In the genomic region with DNA sequence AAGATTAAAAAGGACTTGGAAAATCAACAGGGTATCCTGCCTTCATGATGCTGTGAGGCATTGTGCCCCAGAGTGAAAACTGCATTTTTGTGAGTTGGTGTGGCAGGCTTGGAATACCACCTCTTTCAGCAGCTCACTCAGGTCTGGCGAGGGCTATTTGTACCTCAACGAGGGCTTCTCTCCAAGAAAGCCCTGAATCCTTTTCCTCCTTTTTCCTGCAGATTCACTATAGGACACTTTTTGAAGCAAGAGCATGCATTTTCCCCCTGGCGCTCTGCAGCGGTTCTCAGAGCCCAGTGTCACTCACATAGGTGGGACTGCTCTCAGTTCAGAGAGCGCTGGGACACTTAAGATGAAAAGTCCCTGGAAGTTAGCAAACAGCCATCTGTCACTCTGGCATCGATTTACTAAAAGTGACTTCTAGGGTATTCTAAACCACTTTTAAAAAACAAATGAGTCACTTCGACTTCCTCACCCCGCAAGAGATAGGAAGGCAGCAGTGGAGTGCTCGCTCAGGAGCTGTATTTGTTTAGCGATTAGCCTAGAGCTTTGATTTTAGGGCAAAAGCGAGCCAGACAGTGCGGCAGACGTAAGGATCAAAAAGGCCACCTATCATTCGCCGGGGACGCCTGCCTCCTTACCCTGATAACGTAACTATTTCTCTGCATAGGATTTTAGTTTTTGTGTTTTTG, we compare ENCODE assay signal across 9 cellular contexts. TPM values are rescaled to one million over a fixed set of nuclear protein-coding genes. Genes with fewer than 3 reads are reported as not detected.
DNase-seq lines count a peak whose midpoint lies in the region; ATAC-seq and TF ChIP-seq lines count a peak whose summit lies in the region.
"Had no signal": no experiment of that assay in that cellular context is flagged by ENCODE, and none has a peak within 500 bp of the region (broad histone marks: within the 10 kb centered on the region; RNA-seq: fewer than 3 reads in every experiment).

No MANE protein-coding gene starts in this region.

- H3K36me3 Mint-ChIP-seq in osteocyte (ENCODE audit: unreplicated experiment): peaks cover 9% of the 10 kb centered on the region

- ATAC-seq in activated CD4-positive, CD25-positive, alpha-beta regulatory T cell treated with anti-CD3 and anti-CD28 coated beads, Interleukin-2, amount 50 U/mL, for 24 hours: no peak
- no peak for ATAC-seq in HG03457 (IDR thresholded peaks at IDR 0.05; ENCODE audit: unreplicated experiment)

- H3K4me1 Mint-ChIP-seq in osteocyte (ENCODE audit: unreplicated experiment): peaks cover 45% of the 10 kb centered on the region

- H3K27ac Mint-ChIP-seq in osteocyte (ENCODE audit: unreplicated experiment): peak overlapping the region; percentile 79

- no peaks in the 10 kb centered on the region for H3K36me3 ChIP-seq in ES-I3 (ENCODE audit: insufficient read depth, low read length)

- TF ChIP-seq CTCF in epithelial cell of esophagus (IDR thresholded peaks at IDR 0.05; ENCODE audit: insufficient read depth, low read depth, low read length, missing control alignments) (no peak), osteocyte (IDR thresholded peaks at IDR 0.05) (no peak)

- no peaks in the 10 kb centered on the region; the same call in 1 of the 2 replicates for H3K9me3 ChIP-seq in ES-I3 (ENCODE audit: control insufficient read depth, insufficient read depth, low read length)

- H3K4me3 ChIP-seq in epithelial cell of esophagus (ENCODE audit: low read length): no peak overlapping the region

- no peaks in the 10 kb centered on the region for H3K4me1 ChIP-seq in ES-I3 (ENCODE audit: insufficient read depth, low read length)

- DNase-seq in NCI-H774 (lab: John Stamatoyannopoulos, UW): peak; percentile 42
- peak; percentile 8 for DNase-seq in epithelial cell of esophagus (ENCODE audit: low read depth)
- no peak for DNase-seq in osteocyte (ENCODE audit: extremely low spot score, unreplicated experiment)
- no peak for DNase-seq in GM19238 (ENCODE audit: insufficient read length, low spot score)
- DNase-seq in occipital lobe (lab: John Stamatoyannopoulos, UW): no peak

- H3K4me3 Mint-ChIP-seq in osteocyte (ENCODE audit: unreplicated experiment): peak overlapping the region; percentile 88

- peak overlapping the region; percentile 57; the same call in 1 of the 2 replicates for H3K9ac ChIP-seq in ES-I3 (ENCODE audit: low read depth, low read length)
- H3K9ac ChIP-seq: KMS-11 had no signal

- peaks cover 11% of the 10 kb centered on the region for H3K9me3 Mint-ChIP-seq in osteocyte (ENCODE audit: unreplicated experiment)

- no peaks in the 10 kb centered on the region for H3K27me3 Mint-ChIP-seq in osteocyte (ENCODE audit: unreplicated experiment)

RNA-seq across cellular contexts. Expression of a gene that starts 0.8 kb away (rescaled TPM):
- total RNA-seq in osteocyte (55.8 and 56.4 TPM in 2 replicates), occipital lobe (not detected)

Comparison
In these comparisons a context has a peak if more than half of its experiments do, and no peak if none do; other contexts are left out.
1. DNase-seq: peak in NCI-H774 (single experiment) and epithelial cell of esophagus (single experiment); none in osteocyte (single experiment), GM19238 (single experiment) and occipital lobe (single experiment).
2. RNA of a gene that starts 0.8 kb away (total RNA-seq): 55.8 to 56.4 TPM in osteocyte; not detected in occipital lobe (single experiment); every median in the first group is over 10 times any median in the second.